Comparison of ENCODE assay signal across 10 cellular contexts in genomic region chr5:151141535-151141934, GRCh38. TPM values are rescaled to one million over a fixed set of nuclear protein-coding genes. Genes with fewer than 3 reads are reported as not detected.
DNase-seq lines count a peak whose midpoint lies in the region; ATAC-seq, FAIRE-seq and TF ChIP-seq lines count a peak whose summit lies in the region.
"Had no signal": no experiment of that assay in that cellular context is flagged by ENCODE, and none has a peak within 500 bp of the region (broad histone marks: within the 10 kb centered on the region; RNA-seq: fewer than 3 reads in every experiment).

No MANE protein-coding gene starts in this region.

- POLR2A ChIA-PET in K562 (lab: Yijun Ruan, JAX): interaction anchor here (1.1 kb wide), 2 partner anchors 26 to 72 kb away, joined by 3 read pairs; no protein-coding TSS in a partner anchor

- H3K27me3 Mint-ChIP-seq in GM23338 (ENCODE audit: insufficient read depth, low read depth, poor library complexity) (peaks cover 9% of the 10 kb centered on the region), nephron progenitor cell (ENCODE audit: low read depth, poor library complexity) (peaks cover 3% of the 10 kb centered on the region)

- peak; percentile 94 for ATAC-seq in GM23338
- ATAC-seq in K562: peak; percentile 45; the same call in 2 of the 3 replicates

- intact Hi-C loops in K562 (cut with micrococcal nuclease): no loop called here
- intact Hi-C loops in tibial artery (cut with DNase I; ENCODE audit: low total_unique reads): no loop called here

- H3K4me3 ChIP-seq in GM12865 (ENCODE audit: low read depth, low read length): peak overlapping the region; percentile 59
- 0 out of 2 replicates have a peak overlapping the region, but pooled peaks have one; percentile 5 for H3K4me3 ChIP-seq in GM23338
- H3K4me3 ChIP-seq in Peyer's patch: peak overlapping the region in 1 of 4 donors; percentile 25
- H3K4me3 ChIP-seq in K562: no peak overlapping the region
- H3K4me3 ChIP-seq in tibial artery: peak overlapping the region in 1 of 2 donors; percentile 2
- H3K4me3 ChIP-seq: upper lobe of left lung had no signal

- no peak for TF ChIP-seq RAD21 in K562 (CRISPR knock-in tag; conservative IDR thresholded peaks at IDR 0.05 in 1 of 2, IDR thresholded peaks at IDR 0.05 in 1 of 2)

- no TSS peak for BruUV-seq in K562 (replicated peaks; lab: Mats Ljungman, UMichigan)

- H3K36me3 ChIP-seq in GM23338 (ENCODE audit: insufficient read depth) (peaks cover 13% of the 10 kb centered on the region), Peyer's patch (peaks cover 0 to 31% (median 0%) of the 10 kb centered on the region in 3 donors), K562 (ENCODE audit: control insufficient read depth, insufficient read depth, low read length) (no peaks in the 10 kb centered on the region), tibial artery (peaks cover 40 to 70% (median 54%) of the 10 kb centered on the region in 3 donors)

- CTCF ChIA-PET in K562 (lab: Yijun Ruan, JAX; ENCODE audit: low intra/inter-chr PET ratio): no interaction called here

- H4K20me1 ChIP-seq in GM23338 (replicated peaks; ENCODE audit: insufficient read depth) (peaks cover 6% of the 10 kb centered on the region; the same call in 1 of the 2 replicates), K562 (replicated peaks; ENCODE audit: control insufficient read depth, insufficient read depth, low read length) (no peaks in the 10 kb centered on the region; the same call in 1 of the 2 replicates)

- FAIRE-seq in K562 (lab: Jason Lieb, UNC): no peak
- FAIRE-seq in D721Med (lab: Jason Lieb, UNC): no peak

- in situ Hi-C loops in K562 (cut with MboI): no loop called here

- H3K27ac ChIP-seq in GM23338 (ENCODE audit: low read depth): peak overlapping the region; percentile 78; the same call in 1 of the 2 replicates
- peak overlapping the region in 3 of 4 donors; percentile 33 to 68 (median 42) for H3K27ac ChIP-seq in Peyer's patch
- H3K27ac ChIP-seq in K562 (ENCODE audit: extremely low read depth, low read depth, low read length): no peak overlapping the region
- H3K27ac ChIP-seq in tibial artery: peak overlapping the region in 1 of 2 donors; percentile 48
- H3K27ac ChIP-seq: epithelial cell of prostate had no signal

- H3K9me3 ChIP-seq in Peyer's patch: no peaks in the 10 kb centered on the region
- H3K9me3 ChIP-seq in K562 (replicated peaks; ENCODE audit: control insufficient read depth, insufficient read depth, low read depth, low read length): no peaks in the 10 kb centered on the region
- no peaks in the 10 kb centered on the region for H3K9me3 ChIP-seq in tibial artery
- H3K9me3 ChIP-seq: upper lobe of left lung had no signal

- TF ChIP-seq CTCF in GM12865 (IDR thresholded peaks at IDR 0.05; ENCODE audit: insufficient read depth, low read depth, low read length, missing control alignments): no peak
- no peak for TF ChIP-seq CTCF in GM23338 (conservative IDR thresholded peaks at IDR 0.05; ENCODE audit: low read depth in 2 of 2)
- no peak for TF ChIP-seq CTCF in Peyer's patch (IDR thresholded peaks at IDR 0.05)
- no peak for TF ChIP-seq CTCF in K562 (IDR thresholded peaks at IDR 0.05 in 2 of 3, conservative IDR thresholded peaks at IDR 0.05 in 1 of 3; ENCODE audit: insufficient read depth in 2 of 3, low read depth in 1 of 3, low read length in 3 of 3)
- no peak for TF ChIP-seq CTCF in nephron progenitor cell (IDR thresholded peaks at IDR 0.05)
- no peak for TF ChIP-seq CTCF in D721Med (IDR thresholded peaks at IDR 0.05; ENCODE audit: insufficient read depth, missing control alignments)
- no peak for TF ChIP-seq CTCF in tibial artery (IDR thresholded peaks at IDR 0.05)

- H3K27ac Mint-ChIP-seq in GM23338 (peak overlapping the region; percentile 80), nephron progenitor cell (peak overlapping the region; percentile 46)

- DNase-seq in GM12865 (ENCODE audit: low read depth) (peak; percentile 91), GM23338 (ENCODE audit: low spot score) (peak; percentile 76), Peyer's patch (peak in 2 of 3 donors; percentile 73 to 80), K562 (ENCODE audit: extremely low read depth in 1 of 4, low spot score in 3 of 4) (no peak), nephron progenitor cell (peak; percentile 37), OCI-M1 (lab: John Stamatoyannopoulos, UW) (no peak), D721Med (ENCODE audit: insufficient read length, low spot score) (no peak), tibial artery (no peak)
- DNase-seq: upper lobe of left lung had no signal

- H3K79me2 ChIP-seq in GM23338 (replicated peaks; ENCODE audit: insufficient read depth) (0 out of 2 replicates have a peak, but pooled peaks cover 3% of the 10 kb centered on the region), K562 (ENCODE audit: control insufficient read depth, insufficient read depth, low read length) (no peaks in the 10 kb centered on the region)

- no peaks in the 10 kb centered on the region for H3F3A ChIP-seq in GM23338 (replicated peaks; ENCODE audit: low read depth)

- TF ChIP-seq EP300 in K562 (IDR thresholded peaks at IDR 0.05; ENCODE audit: low read length): no peak

- H3K4me1 Mint-ChIP-seq in GM23338 (peaks cover 15% of the 10 kb centered on the region), nephron progenitor cell (peaks cover 49% of the 10 kb centered on the region)

- H3K4me2 ChIP-seq in GM23338: 0 out of 2 replicates have a peak overlapping the region, but pooled peaks have one; percentile 21
- no peak overlapping the region for H3K4me2 ChIP-seq in K562 (ENCODE audit: insufficient read depth, low read length)

- H3K27me3 ChIP-seq in GM23338 (ENCODE audit: insufficient read depth): no peaks in the 10 kb centered on the region
- H3K27me3 ChIP-seq in Peyer's patch: no peaks in the 10 kb centered on the region
- H3K27me3 ChIP-seq in K562 (ENCODE audit: control insufficient read depth in 2 of 2, insufficient read depth in 2 of 2, low read length in 2 of 2): peaks cover 21 to 63% of the 10 kb centered on the region in 2 experiments; a peak in 3 of 5 replicates
- H3K27me3 ChIP-seq in tibial artery: no peaks in the 10 kb centered on the region
- H3K27me3 ChIP-seq: upper lobe of left lung had no signal

- H3K9me2 ChIP-seq in GM23338 (ENCODE audit: insufficient read depth): no peaks in the 10 kb centered on the region

- H3K9me3 Mint-ChIP-seq in GM23338: no peaks in the 10 kb centered on the region
- no peaks in the 10 kb centered on the region for H3K9me3 Mint-ChIP-seq in nephron progenitor cell

- TF ChIP-seq POLR2A in Peyer's patch (IDR thresholded peaks at IDR 0.05) (no peak), K562 (conservative IDR thresholded peaks at IDR 0.05) (no peak)

- H3K36me3 Mint-ChIP-seq in GM23338 (ENCODE audit: low read depth) (peaks cover 19% of the 10 kb centered on the region), nephron progenitor cell (ENCODE audit: low read depth) (peaks cover 32% of the 10 kb centered on the region)

- no peak overlapping the region for H2AFZ ChIP-seq in GM23338
- no peak overlapping the region for H2AFZ ChIP-seq in K562 (ENCODE audit: low read depth, low read length)

- H3K9ac ChIP-seq in K562 (ENCODE audit: insufficient read depth in 1 of 2, low read depth in 2 of 2, low read length in 2 of 2): no peak overlapping the region

- H3K9me1 ChIP-seq in K562 (ENCODE audit: control insufficient read depth, insufficient read depth, low read length): no peaks in the 10 kb centered on the region

- H3K4me3 Mint-ChIP-seq in GM23338: peak overlapping the region; percentile 38; the same call in 2 of the 3 replicates
- H3K4me3 Mint-ChIP-seq in nephron progenitor cell: peak overlapping the region; percentile 2

- peaks cover 13% of the 10 kb centered on the region for H3K4me1 ChIP-seq in GM23338 (ENCODE audit: insufficient read depth)
- peaks cover 0 to 42% (median 28%) of the 10 kb centered on the region in 4 donors for H3K4me1 ChIP-seq in Peyer's patch
- H3K4me1 ChIP-seq in K562 (replicated peaks in 1 of 2; ENCODE audit: control insufficient read depth in 2 of 2, insufficient read depth in 2 of 2, low read length in 2 of 2): no peaks in the 10 kb centered on the region
- H3K4me1 ChIP-seq in tibial artery: peaks cover 0 to 60% (median 46%) of the 10 kb centered on the region in 4 donors

- 8% methylated on average over 13 of the region's 15 CpGs for WGBS in K562 (ENCODE audit: insufficient coverage, low coverage, missing lambda C conversion rate)

TF ChIP-seq in GM23338, 12 proteins besides CTCF, POLR2A, EP300 and RAD21 (continues in another document):
- TF ChIP-seq EZH2 (IDR thresholded peaks at IDR 0.05; ENCODE audit: low read depth, unreplicated experiment) (no peak), ZNF114 (CRISPR knock-in tag; IDR thresholded peaks at IDR 0.05) (no peak), CREB1 (CRISPR knock-in tag; IDR thresholded peaks at IDR 0.05; ENCODE audit: low read depth) (no peak), STAT1 (IDR thresholded peaks at IDR 0.05; ENCODE audit: unreplicated experiment) (no peak)

TF ChIP-seq in K562, 482 proteins besides CTCF, POLR2A, EP300 and RAD21 (continues in another document):
- TF ChIP-seq SOX6 (IDR thresholded peaks at IDR 0.05) (no peak), TAF7 (tag; IDR thresholded peaks at IDR 0.05) (no peak)

RNA-seq across cellular contexts. Expression of gene ANXA6, which starts 16.0 kb away (rescaled TPM):
- total RNA-seq in GM23338 (2014; rRNA removed; shearing (Covaris generic)): 87.4 and 110 TPM in 2 replicates
- polyA plus RNA-seq in GM23338 (2016; fragmentation: Nextera tagmentation; extraction: Ambion mirVana) (26.5 and 30.2 TPM in 2 replicates), K562 (2011; rRNA removed) (8.1 and 27.2 TPM in 2 replicates), K562 (2014; fragmentation: Illumina TruSeq; extraction: Trizol) (10.1 and 10.4 TPM in 2 replicates), K562 (2014; fragmentation: Nextera tagmentation; extraction: Ambion mirVana) (1 to 10 TPM in 1 of 2 experiments, under 1 TPM in 1; 0.70 to 1.9 TPM), K562 (2014; rRNA removed) (8.3 and 8.8 TPM in 2 replicates)
- total RNA-seq in Peyer's patch (100 to 1,000 TPM in 1 of 4 donors, 10 to 100 TPM in 3; 11.2 to 228 (median 30.1) TPM), K562 (2014; rRNA removed) (8.1 and 11.8 TPM in 2 replicates), K562 (2014; rRNA removed; fragmentation: Illumina TruSeq; extraction: Trizol) (7.8 and 9.6 TPM in 2 replicates), K562 (2015; rRNA removed; fragmentation: Illumina TruSeq; extraction: Trizol) (12.0 and 13.2 TPM in 2 replicates), K562 (2021) (11.6 and 12.0 TPM in 2 replicates)
- 14.4 and 15.9 TPM in 2 replicates for total RNA-seq in K562 (2011; cell fraction: chromatin; rRNA removed; ENCODE audit: low replicate concordance)
- total RNA-seq in K562 (2011; cell fraction: nucleolus; rRNA removed): 6.0 and 8.9 TPM in 2 replicates
- 11.6 and 11.7 TPM in 2 replicates for total RNA-seq in K562 (2011; cell fraction: nucleoplasm; rRNA removed)
- polyA plus RNA-seq in K562 (2011; cell fraction: cytosol; rRNA removed): 7.1 and 33.5 TPM in 2 replicates
- 5.0 and 18.8 TPM in 2 replicates for polyA plus RNA-seq in K562 (2011; cell fraction: nucleus; rRNA removed)
- 13.5 and 16.9 TPM in 2 replicates for polyA plus RNA-seq in K562 (2012)
- 11.3 and 36.0 TPM in 2 replicates for polyA minus RNA-seq in K562 (2011; rRNA and poly(A)+ RNA removed)
- polyA minus RNA-seq in K562 (2011; cell fraction: cytosol; rRNA and poly(A)+ RNA removed): 5.2 and 14.0 TPM in 2 replicates
- 6.1 and 27.3 TPM in 2 replicates for polyA minus RNA-seq in K562 (2011; cell fraction: nucleus; rRNA and poly(A)+ RNA removed)

Comparison
In these comparisons a context has a peak if more than half of its experiments do, and no peak if none do; other contexts are left out.
1. DNase-seq: peak in GM12865 (single experiment), GM23338 (single experiment), Peyer's patch (2 of 3) and nephron progenitor cell (single experiment); none in K562 (0 of 4), OCI-M1 (single experiment), D721Med (single experiment) and tibial artery (0 of 2).